In genomic region chr11:117839234-117839882, GRCh38 we compare ENCODE assay signal across 1 cellular context.
TF ChIP-seq lines count a peak whose summit lies in the region.

No MANE protein-coding gene starts in this region.

TF ChIP-seq in HepG2, 621 proteins besides CTCF, POLR2A, EP300 and RAD21:
- no peak for TF ChIP-seq CBX2 (IDR thresholded peaks at IDR 0.05; ENCODE audit: low read depth, low read length)
- no peak for TF ChIP-seq CBX2 (CRISPR knock-in tag; IDR thresholded peaks at IDR 0.05; ENCODE audit: low read depth)
